30 cellular contexts compared by ENCODE assay signal in the genomic region with DNA sequence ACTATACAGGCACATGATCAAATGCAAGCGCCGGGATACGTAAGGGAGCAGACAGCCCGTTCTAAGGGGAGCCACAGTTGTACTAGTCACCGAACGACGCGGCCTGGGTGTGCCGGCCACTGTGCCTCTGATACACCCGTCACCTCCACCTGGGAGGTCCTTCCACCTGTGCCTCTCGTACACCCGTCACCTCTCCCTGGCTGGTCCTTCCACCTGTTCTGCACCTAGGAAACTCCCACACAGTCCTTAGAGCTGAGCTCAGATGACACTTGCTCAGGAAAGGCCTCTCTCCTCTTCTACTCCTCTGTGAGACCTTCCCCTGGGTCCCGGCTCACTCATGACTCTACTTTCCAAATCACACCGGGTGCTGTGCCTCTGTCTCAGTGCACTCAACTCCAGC.
"Had no signal": no experiment of that assay in that cellular context is flagged by ENCODE, and none has a peak within 500 bp of the region (broad histone marks: within the 10 kb centered on the region; RNA-seq: fewer than 3 reads in every experiment).

No MANE protein-coding gene starts in this region.

- H3K9me3 Mint-ChIP-seq: activated naive CD4-positive, alpha-beta T cell treated with anti-CD3 and anti-CD28 coated beads, Interleukin-2, amount 50 U/mL, for 72 hours; activated T-cell treated with anti-CD3 and anti-CD28 coated beads, Interleukin-2, amount 50 U/mL, for 4 hours; activated T-helper 2 cell treated with anti-CD3 and anti-CD28 coated beads, Interferon-gamma antibody, Interleukin-2, Interleukin-4, amounts not matched to agents 10 μg/mL and 5 μg/mL and 100 μg/mL, durations not matched to agents 14 hours and 24 hours and 36 hours; immature natural killer cell; mesothelial cell of epicardium; naive thymus-derived CD4-positive, alpha-beta T cell had no signal

- H3K4me3 Mint-ChIP-seq: activated T-cell treated with anti-CD3 and anti-CD28 coated beads, Interleukin-2, amount 50 U/mL, for 4 hours; immature natural killer cell; mesothelial cell of epicardium; naive thymus-derived CD4-positive, alpha-beta T cell; T-helper 17 cell had no signal

- H3K36me3 Mint-ChIP-seq: activated naive CD4-positive, alpha-beta T cell treated with anti-CD3 and anti-CD28 coated beads, Interleukin-2, amount 50 U/mL, for 72 hours; immature natural killer cell; naive thymus-derived CD4-positive, alpha-beta T cell had no signal

- DNase-seq: activated CD4-positive, alpha-beta T cell treated with anti-CD3 and anti-CD28 coated beads for 48 hours; activated CD4-positive, alpha-beta T cell treated with anti-CD3 and anti-CD28 coated beads, Interleukin-2, amount 50 U/mL, for 48 hours; activated CD8-positive, alpha-beta memory T cell treated with anti-CD3 and anti-CD28 coated beads, Interleukin-2, amount 50 U/mL, for 48 hours; activated T-cell treated with anti-CD3 and anti-CD28 coated beads, Interleukin-2, amount 50 U/mL, for 4 hours; cerebellar nuclear complex; effector memory CD4-positive, alpha-beta T cell; erythroblast; immature natural killer cell; kidney; left colon; naive thymus-derived CD4-positive, alpha-beta T cell; ovary; psoas muscle; stimulated activated CD4-positive, alpha-beta T cell treated with anti-CD3 and anti-CD28 coated beads, Interleukin-2, amount 100 ng/mL, for 48 hours; stimulated activated naive CD8-positive, alpha-beta T cell treated with anti-CD3 and anti-CD28 coated beads, Interleukin-15, Interleukin-2, amounts not matched to agents 100 U/mL and 50 U/mL, for 24 hours; T-helper 17 cell; T1000; trophoblast cell; WERI-Rb-1 had no signal

- ATAC-seq: activated CD4-positive, CD25-positive, alpha-beta regulatory T cell treated with anti-CD3 and anti-CD28 coated beads, Interleukin-2, amount 50 U/mL, for 24 hours; activated naive CD4-positive, alpha-beta T cell treated with anti-CD3 and anti-CD28 coated beads, Interleukin-2, amount 50 U/mL, for 72 hours; activated T-cell treated with anti-CD3 and anti-CD28 coated beads, Interleukin-2, amount 50 U/mL, for 4 hours; gastroesophageal sphincter; left colon; naive thymus-derived CD4-positive, alpha-beta T cell; psoas muscle; SK-N-SH treated with all-trans-retinoic acid at 6 μM for 48 hours; stimulated activated naive CD8-positive, alpha-beta T cell treated with anti-CD3 and anti-CD28 coated beads, Interleukin-15, Interleukin-2, amounts not matched to agents 100 U/mL and 50 U/mL, for 24 hours; T-helper 17 cell had no signal

- H3K36me3 ChIP-seq: gastroesophageal sphincter, ovary, right atrium auricular region, thoracic aorta, WERI-Rb-1 had no signal

- H3K4me1 Mint-ChIP-seq: immature natural killer cell; naive thymus-derived CD4-positive, alpha-beta T cell; T-helper 17 cell had no signal

- H3K9me3 ChIP-seq: gastroesophageal sphincter, ovary, psoas muscle, right atrium auricular region, thoracic aorta had no signal

- H3K27ac Mint-ChIP-seq: activated naive CD4-positive, alpha-beta T cell treated with anti-CD3 and anti-CD28 coated beads, Interleukin-2, amount 50 U/mL, for 72 hours; activated T-helper 2 cell treated with anti-CD3 and anti-CD28 coated beads, Interferon-gamma antibody, Interleukin-2, Interleukin-4, amounts not matched to agents 10 μg/mL and 5 μg/mL and 100 μg/mL, durations not matched to agents 14 hours and 24 hours and 36 hours; immature natural killer cell; naive thymus-derived CD4-positive, alpha-beta T cell; T-helper 17 cell had no signal

- H3K4me3 ChIP-seq: coronary artery, dorsolateral prefrontal cortex, gastroesophageal sphincter, hepatocyte, ovary, psoas muscle, right atrium auricular region, thoracic aorta had no signal

- H3K27ac ChIP-seq: coronary artery, dorsolateral prefrontal cortex, gastroesophageal sphincter, hepatocyte, ovary, psoas muscle, right atrium auricular region, thoracic aorta, WERI-Rb-1 had no signal

- H3K27me3 ChIP-seq: gastroesophageal sphincter, hepatocyte, ovary, right atrium auricular region had no signal
